Comparison of ENCODE assay signal across 8 cellular contexts in genomic region chr4:44678094-44679023, GRCh38. TPM values are rescaled to one million over a fixed set of nuclear protein-coding genes. Genes with fewer than 3 reads are reported as not detected.
DNase-seq lines count a peak whose midpoint lies in the region; ATAC-seq and TF ChIP-seq lines count a peak whose summit lies in the region.

A gene with protein sequence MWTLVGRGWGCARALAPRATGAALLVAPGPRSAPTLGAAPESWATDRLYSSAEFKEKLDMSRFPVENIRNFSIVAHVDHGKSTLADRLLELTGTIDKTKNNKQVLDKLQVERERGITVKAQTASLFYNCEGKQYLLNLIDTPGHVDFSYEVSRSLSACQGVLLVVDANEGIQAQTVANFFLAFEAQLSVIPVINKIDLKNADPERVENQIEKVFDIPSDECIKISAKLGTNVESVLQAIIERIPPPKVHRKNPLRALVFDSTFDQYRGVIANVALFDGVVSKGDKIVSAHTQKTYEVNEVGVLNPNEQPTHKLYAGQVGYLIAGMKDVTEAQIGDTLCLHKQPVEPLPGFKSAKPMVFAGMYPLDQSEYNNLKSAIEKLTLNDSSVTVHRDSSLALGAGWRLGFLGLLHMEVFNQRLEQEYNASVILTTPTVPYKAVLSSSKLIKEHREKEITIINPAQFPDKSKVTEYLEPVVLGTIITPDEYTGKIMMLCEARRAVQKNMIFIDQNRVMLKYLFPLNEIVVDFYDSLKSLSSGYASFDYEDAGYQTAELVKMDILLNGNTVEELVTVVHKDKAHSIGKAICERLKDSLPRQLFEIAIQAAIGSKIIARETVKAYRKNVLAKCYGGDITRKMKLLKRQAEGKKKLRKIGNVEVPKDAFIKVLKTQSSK (plus strand): TSS chr4:44678420. CDS start chr4:44678623, 203 bp downstream.

- H3K4me1 ChIP-seq in mucosa of rectum (ENCODE audit: control insufficient read depth in 2 of 2, insufficient read depth in 2 of 2, low read length in 2 of 2): peaks cover 6 to 8% of the 10 kb centered on the region in 2 donors

- H3K4me3 ChIP-seq in mucosa of rectum (ENCODE audit: low read length in 2 of 2): peak within 1 kb of the TSS; percentile 95 to 99

- H3K27ac Mint-ChIP-seq in activated T-cell treated with anti-CD3 and anti-CD28 coated beads, Interleukin-2, amount 50 U/mL, for 24 hours: peak within 1 kb of the TSS; percentile 99

- H3K9me3 ChIP-seq in mucosa of rectum (ENCODE audit: control insufficient read depth in 2 of 2, low read length in 2 of 2): no peaks in the 10 kb centered on the region

- H3K36me3 Mint-ChIP-seq in activated T-cell treated with anti-CD3 and anti-CD28 coated beads, Interleukin-2, amount 50 U/mL, for 24 hours (ENCODE audit: low read depth): peaks cover 43% of the 10 kb centered on the region

- ATAC-seq in GM21717 (IDR thresholded peaks at IDR 0.05; ENCODE audit: unreplicated experiment): peak; percentile 97

- in situ Hi-C loops in KBM-7 (cut with MboI; ENCODE audit: low pct_unique_long_range_greater_than_20kb, low sequenced_read_pairs): no loop called here

- H3K9ac ChIP-seq in mucosa of rectum (ENCODE audit: low read depth in 1 of 2, low read length in 2 of 2): peak within 1 kb of the TSS; percentile 94 to 95

- H3K27ac ChIP-seq in mucosa of rectum (ENCODE audit: low read depth in 2 of 2, low read length in 2 of 2): peak within 1 kb of the TSS; percentile 89

- peak within 1 kb of the TSS; percentile 95 for H3K4me3 Mint-ChIP-seq in activated T-cell treated with anti-CD3 and anti-CD28 coated beads, Interleukin-2, amount 50 U/mL, for 24 hours

- no peaks in the 10 kb centered on the region for H3K27me3 Mint-ChIP-seq in activated T-cell treated with anti-CD3 and anti-CD28 coated beads, Interleukin-2, amount 50 U/mL, for 24 hours

- peak; percentile 97 for TF ChIP-seq POLR2A in erythroblast (IDR thresholded peaks at IDR 0.05; ENCODE audit: low read length)

- peaks cover 41% of the 10 kb centered on the region for H3K4me1 Mint-ChIP-seq in activated T-cell treated with anti-CD3 and anti-CD28 coated beads, Interleukin-2, amount 50 U/mL, for 24 hours (ENCODE audit: low read depth)

- peaks cover 5 to 11% of the 10 kb centered on the region in 2 donors for H3K36me3 ChIP-seq in mucosa of rectum (ENCODE audit: control insufficient read depth in 2 of 2, insufficient read depth in 2 of 2, low read length in 2 of 2)

- peak; percentile 16 for DNase-seq in DMS153 treated with DMSO at 0.1 percent for 48 hours (lab: John Stamatoyannopoulos, UW; ENCODE audit: unreplicated experiment)
- peak; percentile 95 for DNase-seq in KBM-7
- peak; percentile 91 for DNase-seq in activated T-cell treated with anti-CD3 and anti-CD28 coated beads, Interleukin-2, amount 50 U/mL, for 24 hours
- peak; percentile 95 for DNase-seq in erythroblast (lab: John Stamatoyannopoulos, UW)
- peak; percentile 88 for DNase-seq in stimulated activated CD8-positive, alpha-beta memory T cell treated with anti-CD3 and anti-CD28 coated beads, Interleukin-4, amount 100 ng/mL, for 48 hours

- H3K27me3 ChIP-seq in mucosa of rectum (ENCODE audit: control insufficient read depth in 2 of 2, insufficient read depth in 2 of 2, low read length in 2 of 2): no peaks in the 10 kb centered on the region

- H3K9me3 Mint-ChIP-seq in activated T-cell treated with anti-CD3 and anti-CD28 coated beads, Interleukin-2, amount 50 U/mL, for 24 hours: no peaks in the 10 kb centered on the region

TF ChIP-seq in PFSK-1, 5 proteins besides CTCF, POLR2A, EP300 and RAD21:
- TF ChIP-seq SIN3A (IDR thresholded peaks at IDR 0.05; ENCODE audit: borderline replicate concordance, insufficient read depth, low read length): no peak; the same call in 1 of the 2 replicates
- TF ChIP-seq POLR2AphosphoS5 (IDR thresholded peaks at IDR 0.05; ENCODE audit: low read depth, low read length): peak; percentile 96
- peak; percentile 84 for TF ChIP-seq TAF1 (IDR thresholded peaks at IDR 0.05; ENCODE audit: borderline replicate concordance, insufficient read depth, low read length)
- TF ChIP-seq FOXP2 (optimal IDR thresholded peaks at IDR 0.05; ENCODE audit: borderline replicate concordance, extremely low read depth, extremely low read length, insufficient read depth): peak; percentile 31
- TF ChIP-seq REST (IDR thresholded peaks at IDR 0.05; ENCODE audit: insufficient read depth in 1 of 2, low read depth in 2 of 2, low read length in 2 of 2): 0 out of 4 replicates have a peak, but pooled peaks of 1 of the 2 experiments have one; percentile 11
TF ChIP-seq in PFSK-1: peak in this region for 4.

RNA-seq across cellular contexts. Expression of the gene that starts here (rescaled TPM):
- 6.0 TPM for polyA plus RNA-seq in PFSK-1 (2012; ENCODE audit: insufficient read length, low read depth)

Comparison
In these comparisons a context has a peak if more than half of its experiments do, and no peak if none do; other contexts are left out.
1. Peak in every context shown above with its lines: DNase-seq, ATAC-seq, H3K4me3 ChIP-seq and H3K27ac ChIP-seq.
2. DNase-seq: peak in every context shown above with its lines; median percentile 95 in KBM-7; 95 in erythroblast; 91 in activated T-cell treated with anti-CD3 and anti-CD28 coated beads, Interleukin-2, amount 50 U/mL, for 24 hours; 88 in stimulated activated CD8-positive, alpha-beta memory T cell treated with anti-CD3 and anti-CD28 coated beads, Interleukin-4, amount 100 ng/mL, for 48 hours; 16 in DMS153 treated with DMSO at 0.1 percent for 48 hours.